Comparison of ENCODE assay signal across 15 cellular contexts in genomic region chr6:169646906-169647567, GRCh38. TPM values are rescaled to one million over a fixed set of nuclear protein-coding genes. Genes with fewer than 3 reads are reported as not detected.
A peak's percentile ranks its signal among the peaks of the same experiment; 100 is the strongest.
DNase-seq lines count a peak whose midpoint lies in the region; ATAC-seq and TF ChIP-seq lines count a peak whose summit lies in the region.
"Had no signal": no experiment of that assay in that cellular context is flagged by ENCODE, and none has a peak within 500 bp of the region (broad histone marks: within the 10 kb centered on the region; RNA-seq: fewer than 3 reads in every experiment).

No MANE protein-coding gene starts in this region.

- TF ChIP-seq CTCF in GM10266 (IDR thresholded peaks at IDR 0.05; ENCODE audit: control insufficient read depth, insufficient read depth, low read depth, missing control alignments) = no peak

- ATAC-seq in stimulated activated naive CD8-positive, alpha-beta T cell treated with anti-CD3 and anti-CD28 coated beads, Interleukin-15, amount 100 ng/mL, for 72 hours = no peak
- ATAC-seq: CD8-positive, alpha-beta T cell had no signal

- H3K18ac ChIP-seq in neuronal stem cell (ENCODE audit: low read length) = no peak overlapping the region

- H4K8ac ChIP-seq in neuronal stem cell (ENCODE audit: low read depth, low read length) = no peak overlapping the region

- H3K27ac Mint-ChIP-seq in stimulated activated naive CD8-positive, alpha-beta T cell treated with anti-CD3 and anti-CD28 coated beads, Interleukin-15, amount 100 ng/mL, for 72 hours = no peak overlapping the region
- H3K27ac Mint-ChIP-seq: CD8-positive, alpha-beta T cell had no signal

- no peak overlapping the region for H3K4me3 Mint-ChIP-seq in stimulated activated naive CD8-positive, alpha-beta T cell treated with anti-CD3 and anti-CD28 coated beads, Interleukin-15, amount 100 ng/mL, for 72 hours
- H3K4me3 Mint-ChIP-seq: CD8-positive, alpha-beta T cell had no signal

- no peaks in the 10 kb centered on the region for H3K4me1 Mint-ChIP-seq in stimulated activated naive CD8-positive, alpha-beta T cell treated with anti-CD3 and anti-CD28 coated beads, Interleukin-15, amount 100 ng/mL, for 72 hours

- no peak overlapping the region for H2BK12ac ChIP-seq in neuronal stem cell (ENCODE audit: low read length)

- H3K27me3 Mint-ChIP-seq in stimulated activated naive CD8-positive, alpha-beta T cell treated with anti-CD3 and anti-CD28 coated beads, Interleukin-15, amount 100 ng/mL, for 72 hours = no peaks in the 10 kb centered on the region

- H2BK5ac ChIP-seq in neuronal stem cell (ENCODE audit: low read length) = no peak overlapping the region

- H3K4me3 ChIP-seq in neuronal stem cell (ENCODE audit: low read length in 2 of 2) = no peak overlapping the region

- no peak overlapping the region for H2BK15ac ChIP-seq in neuronal stem cell (ENCODE audit: low read length)

- H3K9me3 Mint-ChIP-seq in stimulated activated naive CD8-positive, alpha-beta T cell treated with anti-CD3 and anti-CD28 coated beads, Interleukin-15, amount 100 ng/mL, for 72 hours = no peaks in the 10 kb centered on the region
- H3K9me3 Mint-ChIP-seq: CD8-positive, alpha-beta T cell had no signal

- no peak overlapping the region for H2AK5ac ChIP-seq in neuronal stem cell (ENCODE audit: low read depth, low read length)

- no peak overlapping the region for H2BK120ac ChIP-seq in neuronal stem cell (ENCODE audit: low read depth, low read length)

- no peak overlapping the region for H3K4ac ChIP-seq in neuronal stem cell (ENCODE audit: low read length)

- peak overlapping the region; percentile 53 for H3K9ac ChIP-seq in neuronal stem cell (ENCODE audit: low read depth, low read length, poor library complexity)

- DNase-seq in NCI-H510A treated with DMSO at 0.1 percent for 48 hours (lab: John Stamatoyannopoulos, UW) (peak; percentile 12), NCI-H510A (lab: John Stamatoyannopoulos, UW) (no peak), islet precursor cell (peak; percentile 46), neuronal stem cell (ENCODE audit: low spot score) (no peak), ureter (ENCODE audit: low spot score) (peak; percentile 12), COR-L47 (lab: John Stamatoyannopoulos, UW) (no peak), GM10266 (ENCODE audit: extremely low spot score) (no peak)
- DNase-seq in stimulated activated naive CD8-positive, alpha-beta T cell treated with anti-CD3 and anti-CD28 coated beads, Interleukin-15, amount 100 ng/mL, for 72 hours = no peak
- DNase-seq: CD8-positive, alpha-beta T cell; DND-41; GDM1; NCI-H1092; NCI-H1694; NCI-H2107; NCI-H345 had no signal

- no peak overlapping the region for H3K4me2 ChIP-seq in neuronal stem cell (ENCODE audit: insufficient read depth, low read length, poor library complexity, severe bottlenecking)

- H3K23ac ChIP-seq in neuronal stem cell (ENCODE audit: low read depth, low read length, poor library complexity) = no peak overlapping the region

- H3K36me3 ChIP-seq in neuronal stem cell (replicated peaks in 1 of 2; ENCODE audit: control insufficient read depth in 2 of 2, insufficient read depth in 2 of 2, low read length in 2 of 2) = peaks cover 4 to 36% of the 10 kb centered on the region in 2 donors

- H3K27me3 ChIP-seq in neuronal stem cell (ENCODE audit: control insufficient read depth in 3 of 3, insufficient read depth in 3 of 3, low read depth in 1 of 3, low read length in 3 of 3) = no peaks in the 10 kb centered on the region

- no peak overlapping the region for H3K14ac ChIP-seq in neuronal stem cell (ENCODE audit: low read length)

- no peak overlapping the region for H4K91ac ChIP-seq in neuronal stem cell (ENCODE audit: low read depth, low read length, poor library complexity)

- peaks cover 3% of the 10 kb centered on the region for H3K79me1 ChIP-seq in neuronal stem cell (ENCODE audit: low read depth, low read length)

- H3K4me1 ChIP-seq in neuronal stem cell (ENCODE audit: control insufficient read depth in 2 of 2, insufficient read depth in 1 of 2, low read depth in 1 of 2, low read length in 2 of 2) = peaks cover 0 to 3% of the 10 kb centered on the region in 2 donors

- WGBS in neuronal stem cell (ENCODE audit: extremely low coverage in 2 of 2, insufficient read length in 2 of 2, insufficient replicate concordance in 1 of 2), 2 donors = no CpG with 5 or more reads among the region's 19 CpGs

- no peak overlapping the region for H2AFZ ChIP-seq in neuronal stem cell (ENCODE audit: low read length)

- H3K9me3 ChIP-seq in neuronal stem cell (replicated peaks in 1 of 2; ENCODE audit: control insufficient read depth in 2 of 2, insufficient read depth in 1 of 2, low read depth in 1 of 2, low read length in 2 of 2) = no peaks in the 10 kb centered on the region

- no peak overlapping the region for H3K27ac ChIP-seq in neuronal stem cell (replicated peaks; ENCODE audit: low read length)

RNA-seq across cellular contexts. Expression of gene WDR27, which starts 54.8 kb away (rescaled TPM):
- polyA plus RNA-seq in neuronal stem cell (2013, experiment 1 of 2) = 44.5 TPM
- 43.8 TPM for polyA plus RNA-seq in neuronal stem cell (2013, experiment 2 of 2)
- total RNA-seq in ureter = 66.7 TPM

RNA-seq across cellular contexts. Expression of gene C6orf120, which starts 54.9 kb away (rescaled TPM):
- 23.9 TPM for polyA plus RNA-seq in neuronal stem cell (2013, experiment 1 of 2)
- 23.5 TPM for polyA plus RNA-seq in neuronal stem cell (2013, experiment 2 of 2)
- 27.2 TPM for total RNA-seq in ureter

Comparison
In these comparisons a context has a peak if more than half of its experiments do, and no peak if none do; other contexts are left out.
1. DNase-seq: peak in NCI-H510A treated with DMSO at 0.1 percent for 48 hours (single experiment), islet precursor cell (single experiment) and ureter (single experiment); none in NCI-H510A (single experiment), neuronal stem cell (single experiment), COR-L47 (single experiment), stimulated activated naive CD8-positive, alpha-beta T cell treated with anti-CD3 and anti-CD28 coated beads, Interleukin-15, amount 100 ng/mL, for 72 hours (0 of 2) and GM10266 (single experiment).